7 cellular contexts compared by ENCODE assay signal in genomic region chr1:150624134-150624533, GRCh38. TPM values are rescaled to one million over a fixed set of nuclear protein-coding genes. Genes with fewer than 3 reads are reported as not detected.
DNase-seq lines count a peak whose midpoint lies in the region; ATAC-seq, FAIRE-seq and TF ChIP-seq lines count a peak whose summit lies in the region.
"Not testable (repeated sequence)": the region's sequence is repeated elsewhere in the genome, so short reads cannot be mapped to it uniquely, and the experiment has no call there.

No MANE protein-coding gene starts in this region.

- H3K9me3 ChIP-seq in GM12878 (replicated peaks; ENCODE audit: control insufficient read depth, insufficient read depth, low read length); esophagus (ENCODE audit: control insufficient read depth in 2 of 2, insufficient read depth in 1 of 2, low read depth in 1 of 2, low read length in 1 of 2); smooth muscle cell (replicated peaks; ENCODE audit: low read depth): not testable (repeated sequence)

- TF ChIP-seq CTCF in GM23338 (conservative IDR thresholded peaks at IDR 0.05; ENCODE audit: low read depth in 2 of 2); GM12878 (IDR thresholded peaks at IDR 0.05 in 2 of 3, conservative IDR thresholded peaks at IDR 0.05 in 1 of 3; ENCODE audit: control insufficient read depth in 2 of 3, extremely low read depth in 1 of 3, insufficient read depth in 1 of 3, low read depth in 3 of 3, low read length in 3 of 3); smooth muscle cell (IDR thresholded peaks at IDR 0.05; ENCODE audit: borderline replicate concordance, insufficient read depth, poor library complexity, severe bottlenecking): not testable (repeated sequence)

- H3K27me3 Mint-ChIP-seq in GM23338 (ENCODE audit: insufficient read depth, low read depth, poor library complexity); T-helper 1 cell treated with Interleukin-12 subunit alpha and Interleukin-12 subunit beta and Interleukin-4 antibody, amounts not matched to agents 30 μg/mL and 1 μg/mL, for 36 hours (ENCODE audit: low read depth); activated T-cell treated with anti-CD3 and anti-CD28 coated beads, Interleukin-2, amount 50 U/mL, for 24 hours; memory B cell: not testable (repeated sequence)

- H3K9me3 Mint-ChIP-seq in GM23338; T-helper 1 cell treated with Interleukin-12 subunit alpha and Interleukin-12 subunit beta and Interleukin-4 antibody, amounts not matched to agents 30 μg/mL and 1 μg/mL, for 36 hours; activated T-cell treated with anti-CD3 and anti-CD28 coated beads, Interleukin-2, amount 50 U/mL, for 24 hours; memory B cell: not testable (repeated sequence)

- BruUV-seq in GM12878 (replicated peaks; lab: Mats Ljungman, UMichigan) = not testable (repeated sequence)

- H3F3A ChIP-seq in GM23338 (replicated peaks; ENCODE audit: low read depth) = peaks cover 32% of the 10 kb centered on the region
- H3F3A ChIP-seq in smooth muscle cell (ENCODE audit: low read depth) = peaks cover 25% of the 10 kb centered on the region

- peaks cover 59% of the 10 kb centered on the region for H3K36me3 ChIP-seq in GM23338 (ENCODE audit: insufficient read depth)
- H3K36me3 ChIP-seq in GM12878 (ENCODE audit: control insufficient read depth in 2 of 2, insufficient read depth in 2 of 2, low read length in 1 of 2) = peaks cover 0 to 39% of the 10 kb centered on the region in 2 experiments
- H3K36me3 ChIP-seq in esophagus (ENCODE audit: control insufficient read depth in 2 of 2, insufficient read depth in 2 of 2, low read length in 1 of 2) = peaks cover 5 to 12% of the 10 kb centered on the region in 2 donors
- H3K36me3 ChIP-seq in smooth muscle cell (ENCODE audit: low read depth) = not testable (repeated sequence)

- H3K4me1 ChIP-seq in GM23338 (ENCODE audit: insufficient read depth) = peaks cover 25% of the 10 kb centered on the region
- H3K4me1 ChIP-seq in GM12878 (ENCODE audit: control insufficient read depth, insufficient read depth, low read length) = peaks cover 28% of the 10 kb centered on the region
- H3K4me1 ChIP-seq in esophagus (ENCODE audit: control insufficient read depth in 2 of 2, insufficient read depth in 2 of 2, low read length in 1 of 2); smooth muscle cell (ENCODE audit: low read depth): not testable (repeated sequence)

- H3K27ac ChIP-seq in GM23338 (ENCODE audit: low read depth) = peak overlapping the region; percentile 35
- peak overlapping the region; percentile 34 for H3K27ac ChIP-seq in GM12878 (ENCODE audit: control insufficient read depth, insufficient read depth)
- H3K27ac ChIP-seq in esophagus (ENCODE audit: low read depth in 2 of 2, low read length in 1 of 2) = peak overlapping the region; percentile 83 to 87
- H3K27ac ChIP-seq in smooth muscle cell (ENCODE audit: low read depth) = peak overlapping the region; percentile 77

- not testable (repeated sequence) for H2AFZ ChIP-seq in GM23338; GM12878 (ENCODE audit: control insufficient read depth, low read depth, low read length); smooth muscle cell (ENCODE audit: low read depth)

- SMC1A ChIA-PET in GM12878 (lab: Charles Lee; ENCODE audit: uncharacterized antibody, unreplicated experiment) = interaction anchor here (0.8 to 18.8 kb wide), 3 partner anchors 10 to 61 kb away, joined by 3 to 367 read pairs (median 3); no protein-coding TSS in a partner anchor

- in situ Hi-C loops in GM12878 (cut with MboI) = not testable (repeated sequence)

- peak overlapping the region; percentile 21 for H3K27ac Mint-ChIP-seq in GM23338
- H3K27ac Mint-ChIP-seq in T-helper 1 cell treated with Interleukin-12 subunit alpha and Interleukin-12 subunit beta and Interleukin-4 antibody, amounts not matched to agents 30 μg/mL and 1 μg/mL, for 36 hours = peak overlapping the region; percentile 10
- H3K27ac Mint-ChIP-seq in activated T-cell treated with anti-CD3 and anti-CD28 coated beads, Interleukin-2, amount 50 U/mL, for 24 hours = peak overlapping the region; percentile 89
- not testable (repeated sequence) for H3K27ac Mint-ChIP-seq in memory B cell

- not testable (repeated sequence) for H3K27me3 ChIP-seq in GM23338 (ENCODE audit: insufficient read depth); GM12878 (replicated peaks in 1 of 2; ENCODE audit: control insufficient read depth in 2 of 2, insufficient read depth in 2 of 2, low read length in 1 of 2); esophagus (ENCODE audit: control insufficient read depth in 1 of 2, insufficient read depth in 2 of 2, low read length in 2 of 2); smooth muscle cell (ENCODE audit: low read depth)

- TF ChIP-seq EP300 in GM12878 (IDR thresholded peaks at IDR 0.05; ENCODE audit: borderline replicate concordance in 1 of 2, control insufficient read depth in 1 of 2, low read depth in 2 of 2, low read length in 2 of 2) = not testable (repeated sequence)

- CTCF ChIA-PET in GM12878 (lab: Yijun Ruan, JAX) = interaction anchor here (0.6 to 14.0 kb wide), 2 partner anchors 59 to 314 kb away, joined by 3 to 390 read pairs; no protein-coding TSS in a partner anchor

- H3K9me2 ChIP-seq in GM23338 (ENCODE audit: insufficient read depth) = not testable (repeated sequence)

- not testable (repeated sequence) for TF ChIP-seq POLR2A in GM12878 (IDR thresholded peaks at IDR 0.05; ENCODE audit: low read depth, low read length)

- H4K20me1 ChIP-seq in GM23338 (replicated peaks; ENCODE audit: insufficient read depth) = peaks cover 17% of the 10 kb centered on the region
- not testable (repeated sequence) for H4K20me1 ChIP-seq in GM12878 (ENCODE audit: control insufficient read depth, insufficient read depth)
- H4K20me1 ChIP-seq in smooth muscle cell (ENCODE audit: low read depth) = peaks cover 27% of the 10 kb centered on the region

- H3K36me3 Mint-ChIP-seq in GM23338 (ENCODE audit: low read depth) (peaks cover 85% of the 10 kb centered on the region), memory B cell (peaks cover 33% of the 10 kb centered on the region)
- peaks cover 59% of the 10 kb centered on the region for H3K36me3 Mint-ChIP-seq in T-helper 1 cell treated with Interleukin-12 subunit alpha and Interleukin-12 subunit beta and Interleukin-4 antibody, amounts not matched to agents 30 μg/mL and 1 μg/mL, for 36 hours (ENCODE audit: low read depth)
- not testable (repeated sequence) for H3K36me3 Mint-ChIP-seq in activated T-cell treated with anti-CD3 and anti-CD28 coated beads, Interleukin-2, amount 50 U/mL, for 24 hours (ENCODE audit: low read depth)

- not testable (repeated sequence) for DNase-seq in GM23338 (ENCODE audit: low spot score); activated T-cell treated with anti-CD3 and anti-CD28 coated beads, Interleukin-2, amount 50 U/mL, for 24 hours; GM12878 (ENCODE audit: low read depth, low spot score); memory B cell (ENCODE audit: low spot score in 2 of 2); smooth muscle cell (lab: John Stamatoyannopoulos, UW; ENCODE audit: unreplicated experiment)

- not testable (repeated sequence) for H3K4me3 ChIP-seq in GM23338; GM12878; esophagus (ENCODE audit: low read depth in 1 of 2, low read length in 2 of 2); smooth muscle cell

- TF ChIP-seq RAD21 in GM12878 (IDR thresholded peaks at IDR 0.05; ENCODE audit: insufficient read depth, low read depth, low read length) = not testable (repeated sequence)

- WGBS in GM12878 (ENCODE audit: insufficient coverage, insufficient replicate concordance, low lambda C conversion rate, missing lambda C conversion rate) = 100% methylated on average over 1 of the region's 1 CpG
- WGBS in esophagus, 2 donors = 50 to 55% methylated on average over 1 of the region's 1 CpG
- 70% methylated on average over 1 of the region's 1 CpG for WGBS in smooth muscle cell (ENCODE audit: low lambda C conversion rate)

- not testable (repeated sequence) for H3K4me3 Mint-ChIP-seq in GM23338; T-helper 1 cell treated with Interleukin-12 subunit alpha and Interleukin-12 subunit beta and Interleukin-4 antibody, amounts not matched to agents 30 μg/mL and 1 μg/mL, for 36 hours; activated T-cell treated with anti-CD3 and anti-CD28 coated beads, Interleukin-2, amount 50 U/mL, for 24 hours
- peak overlapping the region; percentile 41 for H3K4me3 Mint-ChIP-seq in memory B cell

- intact Hi-C loops in GM12878 (cut with micrococcal nuclease; ENCODE audit: unreplicated experiment) = loop anchor here (10.0 kb wide), 4 partner anchors 139 to 351 kb away; partner anchors contain the start of genes CERS2, CTSS, SETDB1 and TARS2

- peaks cover 38% of the 10 kb centered on the region for H3K4me1 Mint-ChIP-seq in GM23338
- peaks cover 62% of the 10 kb centered on the region for H3K4me1 Mint-ChIP-seq in T-helper 1 cell treated with Interleukin-12 subunit alpha and Interleukin-12 subunit beta and Interleukin-4 antibody, amounts not matched to agents 30 μg/mL and 1 μg/mL, for 36 hours (ENCODE audit: low read depth)
- H3K4me1 Mint-ChIP-seq in activated T-cell treated with anti-CD3 and anti-CD28 coated beads, Interleukin-2, amount 50 U/mL, for 24 hours (ENCODE audit: low read depth) = peaks cover 89% of the 10 kb centered on the region
- peaks cover 21% of the 10 kb centered on the region for H3K4me1 Mint-ChIP-seq in memory B cell

- RAD21 ChIA-PET in GM12878 (lab: Charles Lee; ENCODE audit: unreplicated experiment) = interaction anchor here (0.7 to 7.4 kb wide), 3 partner anchors 45 to 61 kb away, joined by 3 to 149 read pairs (median 4); partner anchors contain the start of gene MCL1

- H3K79me2 ChIP-seq in GM23338 (replicated peaks; ENCODE audit: insufficient read depth) (peaks cover 56% of the 10 kb centered on the region), GM12878 (ENCODE audit: control insufficient read depth, insufficient read depth, low read length) (peaks cover 32% of the 10 kb centered on the region), smooth muscle cell (ENCODE audit: low read depth) (peaks cover 20% of the 10 kb centered on the region)

- not testable (repeated sequence) for FAIRE-seq in GM12878 (lab: Jason Lieb, UNC)

- not testable (repeated sequence) for H3K4me2 ChIP-seq in GM23338; GM12878 (ENCODE audit: control insufficient read depth, insufficient read depth); smooth muscle cell

- H3K9ac ChIP-seq in GM12878 (ENCODE audit: control insufficient read depth, insufficient read depth, low read length); smooth muscle cell (ENCODE audit: low read depth): not testable (repeated sequence)

- not testable (repeated sequence) for ATAC-seq in GM23338; GM12878; memory B cell (ENCODE audit: low read depth)

- POLR2A ChIA-PET in GM12878 (lab: Charles Lee) = interaction anchor here (1.2 to 8.7 kb wide), 2 partner anchors 44 to 62 kb away, joined by 3 to 67 read pairs; no protein-coding TSS in a partner anchor

RNA-seq across cellular contexts. Expression of gene ENSA, which starts 5.3 kb away (rescaled TPM):
- 143 and 200 TPM in 2 replicates for total RNA-seq in GM23338 (2014; rRNA removed; shearing (Covaris generic))
- polyA plus RNA-seq in GM23338 (2016; fragmentation: Nextera tagmentation; extraction: Ambion mirVana) (114 and 121 TPM in 2 replicates), GM12878 (2011; rRNA removed) (112 and 146 TPM in 2 replicates), GM12878 (2014; fragmentation: Illumina TruSeq; extraction: Trizol) (605 and 677 TPM in 2 replicates), GM12878 (2014; fragmentation: Nextera tagmentation; extraction: Ambion mirVana) (10 to 100 TPM; 56.1 to 86.8 TPM), GM12878 (2014; rRNA removed) (205 and 208 TPM in 2 replicates), GM12878 (2016; fragmentation: Nextera tagmentation; extraction: Ambion mirVana) (100 to 1,000 TPM; 124 to 131 TPM), esophagus (100 to 1,000 TPM; 290 to 298 TPM), smooth muscle cell (31.3 and 54.7 TPM in 2 replicates)
- 215 and 216 TPM in 2 replicates for total RNA-seq in GM12878 (2013; cell fraction: nucleolus; rRNA removed)
- total RNA-seq in GM12878 (2014; rRNA removed) (155 and 157 TPM in 2 replicates), GM12878 (2014; rRNA removed; fragmentation: Illumina TruSeq; extraction: Trizol) (201 and 203 TPM in 2 replicates), GM12878 (2021) (235 and 244 TPM in 2 replicates), smooth muscle cell (63.5 and 66.3 TPM in 2 replicates)
- 63.5 TPM for polyA plus RNA-seq in GM12878 (2011; ENCODE audit: low read depth)
- 121 and 143 TPM in 2 replicates for polyA plus RNA-seq in GM12878 (2011; cell fraction: cytosol; rRNA removed)
- 36.4 and 43.6 TPM in 2 replicates for polyA plus RNA-seq in GM12878 (2011; cell fraction: nucleus; rRNA removed)
- 128 and 174 TPM in 2 replicates for polyA plus RNA-seq in GM12878 (2012)
- polyA minus RNA-seq in GM12878 (2011; rRNA and poly(A)+ RNA removed) = 30.2 and 34.0 TPM in 2 replicates
- polyA minus RNA-seq in GM12878 (2011; cell fraction: cytosol; rRNA and poly(A)+ RNA removed) = 12.8 and 20.2 TPM in 2 replicates
- polyA minus RNA-seq in GM12878 (2011; cell fraction: nucleus; rRNA and poly(A)+ RNA removed) = 15.4 and 23.1 TPM in 2 replicates

RNA-seq across cellular contexts. Expression of gene MCL1, which starts 44.7 kb away (rescaled TPM):
- 237 and 244 TPM in 2 replicates for total RNA-seq in GM23338 (2014; rRNA removed; shearing (Covaris generic))
- polyA plus RNA-seq in GM23338 (2016; fragmentation: Nextera tagmentation; extraction: Ambion mirVana) = 46.7 and 55.3 TPM in 2 replicates
- 113 and 120 TPM in 2 replicates for total RNA-seq in GM12878 (2013; cell fraction: nucleolus; rRNA removed)
- 92.5 and 101 TPM in 2 replicates for total RNA-seq in GM12878 (2014; rRNA removed)
- total RNA-seq in GM12878 (2014; rRNA removed; fragmentation: Illumina TruSeq; extraction: Trizol) = 99.4 and 99.6 TPM in 2 replicates
- 142 and 148 TPM in 2 replicates for total RNA-seq in GM12878 (2021)
- 89.1 TPM for polyA plus RNA-seq in GM12878 (2011; ENCODE audit: low read depth)
- polyA plus RNA-seq in GM12878 (2011; rRNA removed) = 102 and 141 TPM in 2 replicates
- 47.3 and 50.1 TPM in 2 replicates for polyA plus RNA-seq in GM12878 (2011; cell fraction: cytosol; rRNA removed)
- 96.0 and 105 TPM in 2 replicates for polyA plus RNA-seq in GM12878 (2011; cell fraction: nucleus; rRNA removed)
- polyA plus RNA-seq in GM12878 (2012) = 124 and 128 TPM in 2 replicates
- 109 and 133 TPM in 2 replicates for polyA plus RNA-seq in GM12878 (2014; fragmentation: Illumina TruSeq; extraction: Trizol)
- polyA plus RNA-seq in GM12878 (2014; fragmentation: Nextera tagmentation; extraction: Ambion mirVana) = 10 to 100 TPM; 18.1 to 25.5 TPM
- polyA plus RNA-seq in GM12878 (2014; rRNA removed) = 74.7 and 80.2 TPM in 2 replicates
- polyA plus RNA-seq in GM12878 (2016; fragmentation: Nextera tagmentation; extraction: Ambion mirVana) = 10 to 100 TPM; 52.6 to 60.3 TPM
- polyA minus RNA-seq in GM12878 (2011; rRNA and poly(A)+ RNA removed) = 86.6 and 103 TPM in 2 replicates
- polyA minus RNA-seq in GM12878 (2011; cell fraction: cytosol; rRNA and poly(A)+ RNA removed) = 37.0 and 38.8 TPM in 2 replicates
- 89.3 and 122 TPM in 2 replicates for polyA minus RNA-seq in GM12878 (2011; cell fraction: nucleus; rRNA and poly(A)+ RNA removed)
- polyA plus RNA-seq in esophagus = 100 to 1,000 TPM in 1 of 2 donors, 10 to 100 TPM in 1; 99.3 to 101 TPM
- 519 and 630 TPM in 2 replicates for total RNA-seq in smooth muscle cell
- 224 and 247 TPM in 2 replicates for polyA plus RNA-seq in smooth muscle cell

Comparison
In these comparisons a context has a peak if more than half of its experiments do, and no peak if none do; other contexts are left out.
1. H3K27ac ChIP-seq: peak in every context shown above with its lines; median percentile 85 in esophagus; 77 in smooth muscle cell; 35 in GM23338; 34 in GM12878.